Comparison of ENCODE assay signal across 28 cellular contexts in genomic region chr1:23684415-23684814, GRCh38.
"Had no signal": no experiment of that assay in that cellular context is flagged by ENCODE, and none has a peak within 500 bp of the region (broad histone marks: within the 10 kb centered on the region; RNA-seq: fewer than 3 reads in every experiment).

No MANE protein-coding gene starts in this region.

- H3K27me3 ChIP-seq: colonic mucosa had no signal

- H3K36me3 ChIP-seq: colonic mucosa, esophagus muscularis mucosa, esophagus squamous epithelium, gastrocnemius medialis, gastroesophageal sphincter, heart left ventricle, heart right ventricle had no signal

- FAIRE-seq: colon, endometrium, endothelial cell of umbilical vein, frontal cortex had no signal

- H3K4me1 ChIP-seq: colonic mucosa, esophagus muscularis mucosa, esophagus squamous epithelium, foreskin keratinocyte, gastrocnemius medialis, gastroesophageal sphincter, heart left ventricle, heart right ventricle had no signal

- H3K9me3 ChIP-seq: colonic mucosa, esophagus muscularis mucosa, esophagus squamous epithelium, gastrocnemius medialis, gastroesophageal sphincter, heart right ventricle had no signal

- DNase-seq: colonic mucosa; cortex of kidney; dermis blood vessel endothelial cell; dorsolateral prefrontal cortex; effector CD4-positive, alpha-beta T cell; effector CD8-positive, alpha-beta T cell; effector memory CD4-positive, alpha-beta T cell; effector memory CD8-positive, alpha-beta T cell; endodermal cell; erythroblast; esophagus squamous epithelium; foreskin fibroblast; foreskin keratinocyte; foreskin melanocyte; gastrocnemius medialis; glutamatergic neuron; head of caudate nucleus; heart left ventricle; heart right ventricle had no signal

- H3K27ac ChIP-seq: colonic mucosa, coronary artery, dorsolateral prefrontal cortex, epithelial cell of prostate, esophagus muscularis mucosa, esophagus squamous epithelium, foreskin keratinocyte, gastrocnemius medialis, gastroesophageal sphincter, heart left ventricle, heart right ventricle had no signal

- H3K4me3 ChIP-seq: colonic mucosa, coronary artery, dorsolateral prefrontal cortex, esophagus muscularis mucosa, esophagus squamous epithelium, gastrocnemius medialis, gastroesophageal sphincter, heart left ventricle, heart right ventricle had no signal

- ATAC-seq: effector memory CD8-positive, alpha-beta T cell; esophagus mucosa; foreskin keratinocyte; gastrocnemius medialis; gastroesophageal sphincter; heart left ventricle; heart right ventricle had no signal
